In the genomic region with DNA sequence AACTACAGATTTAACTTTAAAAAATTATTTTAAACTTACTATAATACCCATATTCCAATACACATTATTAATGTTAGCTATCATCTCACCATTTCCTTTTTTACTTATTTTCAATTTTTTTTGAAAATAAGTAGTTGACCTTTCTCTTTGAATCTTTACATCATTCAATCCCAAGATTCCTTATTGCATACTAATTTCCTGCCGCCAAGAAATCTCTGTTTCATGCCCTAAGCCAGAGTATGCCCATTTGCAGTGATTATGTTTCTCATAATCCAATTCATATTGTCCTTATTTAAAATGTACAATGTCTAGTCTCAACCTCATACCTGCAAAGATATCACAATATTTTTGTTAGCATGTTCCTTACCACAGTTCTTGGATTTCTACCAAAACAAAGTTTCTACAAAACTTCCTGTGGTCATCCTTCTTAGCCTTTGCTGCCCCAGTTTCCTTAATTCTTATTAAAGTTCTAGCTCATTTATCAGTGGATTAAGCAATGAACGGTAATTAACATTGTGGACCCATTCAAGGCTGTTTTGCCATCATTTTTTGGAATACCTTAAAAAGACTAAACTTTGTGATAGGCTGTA, we compare ENCODE assay signal across 14 cellular contexts.
DNase-seq lines count a peak whose midpoint lies in the region; ATAC-seq and TF ChIP-seq lines count a peak whose summit lies in the region.
"Had no signal": no experiment of that assay in that cellular context is flagged by ENCODE, and none has a peak within 500 bp of the region (broad histone marks: within the 10 kb centered on the region; RNA-seq: fewer than 3 reads in every experiment).

No MANE protein-coding gene starts in this region.

- H4K20me1 ChIP-seq in fibroblast of lung (ENCODE audit: control insufficient read depth, extremely low read depth, insufficient read depth, low read length): no peaks in the 10 kb centered on the region

- H3K27ac ChIP-seq in fibroblast of lung (ENCODE audit: insufficient read depth, low read length): peak overlapping the region; percentile 85
- H3K27ac ChIP-seq in gastroesophageal sphincter: peak overlapping the region in 1 of 4 donors; percentile 29
- H3K27ac ChIP-seq: thyroid gland had no signal

- H3K9me3 ChIP-seq in fibroblast of lung (ENCODE audit: control insufficient read depth, insufficient read depth, low read depth, low read length) (no peaks in the 10 kb centered on the region), gastroesophageal sphincter (no peaks in the 10 kb centered on the region)
- H3K9me3 ChIP-seq: thyroid gland had no signal

- H3K27me3 Mint-ChIP-seq in activated CD4-positive, alpha-beta T cell treated with anti-CD3 and anti-CD28 coated beads, Interleukin-2, amount 10 ng/mL, durations not matched to agents 7 days and 5 days: no peaks in the 10 kb centered on the region
- no peaks in the 10 kb centered on the region for H3K27me3 Mint-ChIP-seq in WTC11 (ENCODE audit: low read depth)
- no peaks in the 10 kb centered on the region for H3K27me3 Mint-ChIP-seq in stimulated activated memory B cell treated with anti-CD40 and anti-IgM and Interleukin-4, amounts not matched to agents 10 μg/mL and 1 μg/mL and 100 μg/mL, for 72 hours

- no peak overlapping the region for H2AFZ ChIP-seq in fibroblast of lung (ENCODE audit: low read length)

- peaks cover 37% of the 10 kb centered on the region for H3K4me1 ChIP-seq in fibroblast of lung (ENCODE audit: control insufficient read depth, extremely low read depth, insufficient read depth, low read length)
- H3K4me1 ChIP-seq in gastroesophageal sphincter: peaks cover 0 to 48% (median 2%) of the 10 kb centered on the region in 3 donors

- H3K36me3 ChIP-seq in fibroblast of lung (ENCODE audit: control insufficient read depth, insufficient read depth, low read length) (peaks cover 21% of the 10 kb centered on the region), gastroesophageal sphincter (peaks cover 0 to 61% of the 10 kb centered on the region in 2 donors)

- no peak overlapping the region for H3K9ac ChIP-seq in fibroblast of lung (ENCODE audit: insufficient read depth, low read length)

- H3K27ac Mint-ChIP-seq in activated CD4-positive, alpha-beta T cell treated with anti-CD3 and anti-CD28 coated beads, Interleukin-2, amount 10 ng/mL, durations not matched to agents 7 days and 5 days: peak overlapping the region; percentile 64
- H3K27ac Mint-ChIP-seq in WTC11: peak overlapping the region; percentile 33
- H3K27ac Mint-ChIP-seq in stimulated activated memory B cell treated with anti-CD40 and anti-IgM and Interleukin-4, amounts not matched to agents 10 μg/mL and 1 μg/mL and 100 μg/mL, for 72 hours: peak overlapping the region; percentile 73

- peaks cover 55% of the 10 kb centered on the region for H3K4me1 Mint-ChIP-seq in activated CD4-positive, alpha-beta T cell treated with anti-CD3 and anti-CD28 coated beads, Interleukin-2, amount 10 ng/mL, durations not matched to agents 7 days and 5 days
- peaks cover 41% of the 10 kb centered on the region for H3K4me1 Mint-ChIP-seq in WTC11
- peaks cover 58% of the 10 kb centered on the region for H3K4me1 Mint-ChIP-seq in stimulated activated memory B cell treated with anti-CD40 and anti-IgM and Interleukin-4, amounts not matched to agents 10 μg/mL and 1 μg/mL and 100 μg/mL, for 72 hours

- TF ChIP-seq EP300 in gastroesophageal sphincter (IDR thresholded peaks at IDR 0.05): no peak

- peaks cover 96% of the 10 kb centered on the region for H3K36me3 Mint-ChIP-seq in activated CD4-positive, alpha-beta T cell treated with anti-CD3 and anti-CD28 coated beads, Interleukin-2, amount 10 ng/mL, durations not matched to agents 7 days and 5 days (ENCODE audit: low read depth)
- peaks cover 9% of the 10 kb centered on the region; the same call in 1 of the 2 replicates for H3K36me3 Mint-ChIP-seq in WTC11
- H3K36me3 Mint-ChIP-seq in stimulated activated memory B cell treated with anti-CD40 and anti-IgM and Interleukin-4, amounts not matched to agents 10 μg/mL and 1 μg/mL and 100 μg/mL, for 72 hours: peaks cover 83% of the 10 kb centered on the region

- H3K4me3 ChIP-seq in fibroblast of lung (replicated peaks in 1 of 4; ENCODE audit: control extremely low read depth in 1 of 4, insufficient read depth in 1 of 4, low read depth in 3 of 4, low read length in 4 of 4): no peak overlapping the region
- no peak overlapping the region for H3K4me3 ChIP-seq in gastroesophageal sphincter
- H3K4me3 ChIP-seq: GM12878, thyroid gland had no signal

- no peak for DNase-seq in activated CD4-positive, alpha-beta T cell treated with anti-CD3 and anti-CD28 coated beads, Interleukin-2, amount 10 ng/mL, durations not matched to agents 7 days and 5 days
- no peak for DNase-seq in activated CD4-positive, alpha-beta T cell treated with anti-CD3 and anti-CD28 coated beads for 4 hours
- no peak for DNase-seq in WTC11 (ENCODE audit: low spot score)
- peak in 1 of 2 donors; percentile 17 for DNase-seq in fibroblast of lung (ENCODE audit: low read depth in 2 of 2)
- no peak for DNase-seq in UCSD-AML1 (lab: John Stamatoyannopoulos, UW; ENCODE audit: unreplicated experiment)
- DNase-seq: DMS153, NCI-H1417 treated with DMSO at 0.1 percent for 48 hours, right cardiac atrium, thyroid gland had no signal

- H3K79me2 ChIP-seq in fibroblast of lung (ENCODE audit: control insufficient read depth, insufficient read depth, low read length): peaks cover 24% of the 10 kb centered on the region

- CTCF ChIA-PET in activated CD4-positive, alpha-beta T cell treated with anti-CD3 and anti-CD28 coated beads, Interleukin-2, amount 10 ng/mL, durations not matched to agents 7 days and 5 days (lab: Charles Lee): interaction anchor here (0.6 kb wide), 2 partner anchors 52 to 124 kb away, joined by 3 read pairs; no protein-coding TSS in a partner anchor
- CTCF ChIA-PET in WTC11 (lab: Charles Lee): no interaction called here

- no peak for TF ChIP-seq CTCF in WTC11 (IDR thresholded peaks at IDR 0.05)
- no peak for TF ChIP-seq CTCF in fibroblast of lung (conservative IDR thresholded peaks at IDR 0.05 in 1 of 2, IDR thresholded peaks at IDR 0.05 in 1 of 2; ENCODE audit: low read depth in 1 of 2, low read length in 2 of 2)
- no peak for TF ChIP-seq CTCF in gastroesophageal sphincter (IDR thresholded peaks at IDR 0.05)

- ATAC-seq in WTC11 (no peak), HG03469 (IDR thresholded peaks at IDR 0.05; ENCODE audit: unreplicated experiment) (no peak), gastroesophageal sphincter (no peak)
- no peak for ATAC-seq in stimulated activated memory B cell treated with anti-CD40 and anti-IgM and Interleukin-4, amounts not matched to agents 10 μg/mL and 1 μg/mL and 100 μg/mL, for 72 hours
- ATAC-seq: GM12878 had no signal

- peak overlapping the region; percentile 2 for H3K4me2 ChIP-seq in fibroblast of lung (ENCODE audit: extremely low read depth, insufficient read depth, low read length)

- H3K27me3 ChIP-seq in fibroblast of lung (ENCODE audit: control insufficient read depth, insufficient read depth, low read length): no peaks in the 10 kb centered on the region
- no peaks in the 10 kb centered on the region for H3K27me3 ChIP-seq in gastroesophageal sphincter
- H3K27me3 ChIP-seq: thyroid gland had no signal

- WGBS in gastroesophageal sphincter (ENCODE audit: low coverage in 1 of 2), 2 donors: 63 to 100% methylated on average over 1 to 2 of the region's 2 CpGs

- no peak overlapping the region for H3K4me3 Mint-ChIP-seq in activated CD4-positive, alpha-beta T cell treated with anti-CD3 and anti-CD28 coated beads, Interleukin-2, amount 10 ng/mL, durations not matched to agents 7 days and 5 days
- no peak overlapping the region for H3K4me3 Mint-ChIP-seq in WTC11
- H3K4me3 Mint-ChIP-seq in stimulated activated memory B cell treated with anti-CD40 and anti-IgM and Interleukin-4, amounts not matched to agents 10 μg/mL and 1 μg/mL and 100 μg/mL, for 72 hours: no peak overlapping the region
- H3K4me3 Mint-ChIP-seq: H9 had no signal

- H3K9me3 Mint-ChIP-seq in activated CD4-positive, alpha-beta T cell treated with anti-CD3 and anti-CD28 coated beads, Interleukin-2, amount 10 ng/mL, durations not matched to agents 7 days and 5 days: peaks cover 19% of the 10 kb centered on the region
- peaks cover 14% of the 10 kb centered on the region for H3K9me3 Mint-ChIP-seq in WTC11
- no peaks in the 10 kb centered on the region for H3K9me3 Mint-ChIP-seq in stimulated activated memory B cell treated with anti-CD40 and anti-IgM and Interleukin-4, amounts not matched to agents 10 μg/mL and 1 μg/mL and 100 μg/mL, for 72 hours

- POLR2A ChIA-PET in activated CD4-positive, alpha-beta T cell treated with anti-CD3 and anti-CD28 coated beads, Interleukin-2, amount 10 ng/mL, durations not matched to agents 7 days and 5 days (lab: Charles Lee): no interaction called here
- POLR2A ChIA-PET in WTC11 (lab: Charles Lee): no interaction called here

- TF ChIP-seq POLR2A in gastroesophageal sphincter (IDR thresholded peaks at IDR 0.05): no peak

TF ChIP-seq in WTC11, 78 proteins besides CTCF, POLR2A, EP300 and RAD21 (continues in another document):
- TF ChIP-seq CREM (CRISPR knock-in tag; IDR thresholded peaks at IDR 0.05) (no peak), NFYB (CRISPR knock-in tag; conservative IDR thresholded peaks at IDR 0.05; ENCODE audit: low read depth) (no peak), ATF1 (CRISPR knock-in tag; IDR thresholded peaks at IDR 0.05) (no peak), MYBL2 (CRISPR knock-in tag; IDR thresholded peaks at IDR 0.05) (no peak), SOX15 (CRISPR knock-in tag; IDR thresholded peaks at IDR 0.05) (no peak)
- TF ChIP-seq, protein P1, sequence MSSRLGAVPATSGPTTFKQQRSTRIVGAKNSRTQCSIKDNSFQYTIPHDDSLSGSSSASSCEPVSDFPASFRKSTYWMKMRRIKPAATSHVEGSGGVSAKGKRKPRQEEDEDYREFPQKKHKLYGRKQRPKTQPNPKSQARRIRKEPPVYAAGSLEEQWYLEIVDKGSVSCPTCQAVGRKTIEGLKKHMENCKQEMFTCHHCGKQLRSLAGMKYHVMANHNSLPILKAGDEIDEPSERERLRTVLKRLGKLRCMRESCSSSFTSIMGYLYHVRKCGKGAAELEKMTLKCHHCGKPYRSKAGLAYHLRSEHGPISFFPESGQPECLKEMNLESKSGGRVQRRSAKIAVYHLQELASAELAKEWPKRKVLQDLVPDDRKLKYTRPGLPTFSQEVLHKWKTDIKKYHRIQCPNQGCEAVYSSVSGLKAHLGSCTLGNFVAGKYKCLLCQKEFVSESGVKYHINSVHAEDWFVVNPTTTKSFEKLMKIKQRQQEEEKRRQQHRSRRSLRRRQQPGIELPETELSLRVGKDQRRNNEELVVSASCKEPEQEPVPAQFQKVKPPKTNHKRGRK (CRISPR knock-in tag; IDR thresholded peaks at IDR 0.05; ENCODE audit: borderline replicate concordance): no peak
- TF ChIP-seq, protein P2, sequence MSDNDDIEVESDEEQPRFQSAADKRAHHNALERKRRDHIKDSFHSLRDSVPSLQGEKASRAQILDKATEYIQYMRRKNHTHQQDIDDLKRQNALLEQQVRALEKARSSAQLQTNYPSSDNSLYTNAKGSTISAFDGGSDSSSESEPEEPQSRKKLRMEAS (CRISPR knock-in tag; IDR thresholded peaks at IDR 0.05): no peak
